Comparison of ENCODE assay signal across 11 cellular contexts in genomic region chr11:103619480-103619879, GRCh38.
DNase-seq lines count a peak whose midpoint lies in the region; ATAC-seq, FAIRE-seq and TF ChIP-seq lines count a peak whose summit lies in the region.
"Had no signal": no experiment of that assay in that cellular context is flagged by ENCODE, and none has a peak within 500 bp of the region (broad histone marks: within the 10 kb centered on the region; RNA-seq: fewer than 3 reads in every experiment).

No MANE protein-coding gene starts in this region.

- no peak overlapping the region for H3K27ac Mint-ChIP-seq in natural killer cell treated with Interleukin-12 subunit alpha and Interleukin-12 subunit beta and Interleukin-15 and Interleukin-18, amount 100 ng/mL, for 72 hours

- H3K4me2 ChIP-seq in OCI-LY3 (ENCODE audit: low read length) = peak overlapping the region; percentile 48

- ATAC-seq in natural killer cell treated with Interleukin-12 subunit alpha and Interleukin-12 subunit beta and Interleukin-15 and Interleukin-18, amount 100 ng/mL, for 72 hours = no peak
- ATAC-seq in GM19395 (IDR thresholded peaks at IDR 0.05; ENCODE audit: unreplicated experiment) = no peak

- no peaks in the 10 kb centered on the region for H3K79me2 ChIP-seq in OCI-LY3 (ENCODE audit: low read length)

- H3K9me3 ChIP-seq in HEK293 (ENCODE audit: control insufficient read depth, insufficient read depth, low read depth, low read length) = no peaks in the 10 kb centered on the region
- no peaks in the 10 kb centered on the region for H3K9me3 ChIP-seq in OCI-LY3 (ENCODE audit: insufficient read depth, low read length)

- no peaks in the 10 kb centered on the region for H3K36me3 Mint-ChIP-seq in natural killer cell treated with Interleukin-12 subunit alpha and Interleukin-12 subunit beta and Interleukin-15 and Interleukin-18, amount 100 ng/mL, for 72 hours

- no peaks in the 10 kb centered on the region for H3K4me1 ChIP-seq in HEK293 (ENCODE audit: control insufficient read depth, insufficient read depth, low read length)
- H3K4me1 ChIP-seq in OCI-LY3 (ENCODE audit: low read length) = peaks cover 27% of the 10 kb centered on the region

- H3K36me3 ChIP-seq in HEK293 (ENCODE audit: control insufficient read depth in 2 of 2, insufficient read depth in 1 of 2, low read length in 2 of 2) (no peaks in the 10 kb centered on the region), OCI-LY3 (replicated peaks; ENCODE audit: low read depth, low read length) (no peaks in the 10 kb centered on the region)

- CTCF ChIA-PET in HEK293 (lab: Yijun Ruan, JAX) = interaction anchor here (0.7 to 1.7 kb wide), 4 partner anchors 16 to 62 kb away, joined by 3 to 4 read pairs (median 4); no protein-coding TSS in a partner anchor

- no peak for DNase-seq in AG09309 (ENCODE audit: low read depth)
- DNase-seq in epithelial cell of esophagus (ENCODE audit: low read depth) = peak; percentile 36
- no peak for DNase-seq in natural killer cell treated with Interleukin-12 subunit alpha and Interleukin-12 subunit beta and Interleukin-15 and Interleukin-18, amount 100 ng/mL, for 72 hours (ENCODE audit: low spot score)
- DNase-seq in GM12891 (ENCODE audit: insufficient read length, low spot score) = no peak
- no peak for DNase-seq in stimulated activated CD4-positive, alpha-beta T cell treated with anti-CD3 and anti-CD28 coated beads, Interleukin-12 subunit alpha, Interleukin-12 subunit beta, amount 100 ng/mL, for 4 hours
- DNase-seq: activated T-cell treated with anti-CD3 and anti-CD28 coated beads for 4 hours; mesenchymal stem cell; stimulated activated CD4-positive, alpha-beta T cell treated with anti-CD3 and anti-CD28 coated beads, Interleukin-15, amount 100 ng/mL, for 24 hours had no signal

- no peak overlapping the region for H3K9ac ChIP-seq in OCI-LY3 (ENCODE audit: low read length)

- no peak for FAIRE-seq in GM12891 (lab: Jason Lieb, UNC)

- TF ChIP-seq CTCF in AG09309 (IDR thresholded peaks at IDR 0.05; ENCODE audit: control insufficient read depth, insufficient read depth, low read depth, low read length, missing control alignments) = peak; percentile 23
- no peak; the same call in 1 of the 2 replicates for TF ChIP-seq CTCF in HEK293 (tag by site-specific recombination; IDR thresholded peaks at IDR 0.05)
- peak; percentile 59 for TF ChIP-seq CTCF in OCI-LY3 (IDR thresholded peaks at IDR 0.05; ENCODE audit: low read depth, low read length)
- peak; percentile 66 for TF ChIP-seq CTCF in epithelial cell of esophagus (IDR thresholded peaks at IDR 0.05; ENCODE audit: insufficient read depth, low read depth, low read length, missing control alignments)

- H3K9me3 Mint-ChIP-seq in natural killer cell treated with Interleukin-12 subunit alpha and Interleukin-12 subunit beta and Interleukin-15 and Interleukin-18, amount 100 ng/mL, for 72 hours = no peaks in the 10 kb centered on the region

- H3K27me3 Mint-ChIP-seq in natural killer cell treated with Interleukin-12 subunit alpha and Interleukin-12 subunit beta and Interleukin-15 and Interleukin-18, amount 100 ng/mL, for 72 hours = peaks cover 0 to 1% of the 10 kb centered on the region in 2 donors

- H3K4me1 Mint-ChIP-seq in natural killer cell treated with Interleukin-12 subunit alpha and Interleukin-12 subunit beta and Interleukin-15 and Interleukin-18, amount 100 ng/mL, for 72 hours (ENCODE audit: low read depth in 2 of 2) = no peaks in the 10 kb centered on the region

- H3K4me3 Mint-ChIP-seq in natural killer cell treated with Interleukin-12 subunit alpha and Interleukin-12 subunit beta and Interleukin-15 and Interleukin-18, amount 100 ng/mL, for 72 hours = no peak overlapping the region

- no peak for TF ChIP-seq POLR2A in GM12891 (IDR thresholded peaks at IDR 0.05; ENCODE audit: low read depth, low read length)

- H2AFZ ChIP-seq in OCI-LY3 (ENCODE audit: low read depth, low read length) = no peak overlapping the region

- H3K4me3 ChIP-seq in AG09309 (ENCODE audit: control insufficient read depth, low read depth, low read length) = no peak overlapping the region
- no peak overlapping the region for H3K4me3 ChIP-seq in HEK293 (ENCODE audit: low read depth, low read length)
- H3K4me3 ChIP-seq in OCI-LY3 (ENCODE audit: low read length) = peak overlapping the region; percentile 40
- H3K4me3 ChIP-seq in epithelial cell of esophagus (ENCODE audit: low read length) = no peak overlapping the region

- H3K27ac ChIP-seq in HEK293 (ENCODE audit: extremely low read depth, low read depth, low read length) = no peak overlapping the region
- no peak overlapping the region for H3K27ac ChIP-seq in OCI-LY3 (ENCODE audit: low read length)

- no peaks in the 10 kb centered on the region for H4K20me1 ChIP-seq in OCI-LY3 (ENCODE audit: insufficient read depth, low read length)

- POLR2A ChIA-PET in HEK293 (lab: Yijun Ruan, JAX) = no interaction called here

- no peaks in the 10 kb centered on the region for H3K27me3 ChIP-seq in OCI-LY3 (ENCODE audit: low read depth, low read length)

TF ChIP-seq in HEK293, 187 proteins besides CTCF, POLR2A, EP300 and RAD21:
- TF ChIP-seq ZNF654 (tag by site-specific recombination; IDR thresholded peaks at IDR 0.05; ENCODE audit: low read depth) = peak; percentile 12; the same call in 1 of the 2 replicates
- no peak for TF ChIP-seq ZSCAN5A (tag by site-specific recombination; IDR thresholded peaks at IDR 0.05)

TF ChIP-seq in GM12891, 5 proteins besides CTCF, POLR2A, EP300 and RAD21:
- no peak for TF ChIP-seq POU2F2 (IDR thresholded peaks at IDR 0.05; ENCODE audit: low read depth, low read length)
